Comparison of ENCODE assay signal across 10 cellular contexts in genomic region chr14:91330111-91330696, GRCh38.
A peak's percentile ranks its signal among the peaks of the same experiment; 100 is the strongest.
DNase-seq lines count a peak whose midpoint lies in the region; ATAC-seq and TF ChIP-seq lines count a peak whose summit lies in the region.
"Had no signal": no experiment of that assay in that cellular context is flagged by ENCODE, and none has a peak within 500 bp of the region (broad histone marks: within the 10 kb centered on the region; RNA-seq: fewer than 3 reads in every experiment).

No MANE protein-coding gene starts in this region.

- ATAC-seq in CD8-positive, alpha-beta T cell, result no peak
- no peak for ATAC-seq in GM21825 (IDR thresholded peaks at IDR 0.05; ENCODE audit: unreplicated experiment)
- no peak for ATAC-seq in omental fat pad (ENCODE audit: low FRiP score)

- peaks cover 91% of the 10 kb centered on the region for H3K36me3 Mint-ChIP-seq in CD8-positive, alpha-beta T cell
- H3K36me3 Mint-ChIP-seq in brain (no peaks in the 10 kb centered on the region), nephron progenitor cell (ENCODE audit: low read depth) (peaks cover 20% of the 10 kb centered on the region)

- H3K4me1 Mint-ChIP-seq in CD8-positive, alpha-beta T cell (ENCODE audit: low read depth), result peaks cover 86% of the 10 kb centered on the region
- H3K4me1 Mint-ChIP-seq in brain (peaks cover 74% of the 10 kb centered on the region), nephron progenitor cell (peaks cover 91% of the 10 kb centered on the region)

- H3K36me3 ChIP-seq in CD8-positive, alpha-beta T cell (ENCODE audit: insufficient read depth, low read length), result peaks cover 30% of the 10 kb centered on the region
- H3K36me3 ChIP-seq in KOPT-K1 (ENCODE audit: insufficient read depth, low read length), result peaks cover 98% of the 10 kb centered on the region

- no peaks in the 10 kb centered on the region for H3K9me3 Mint-ChIP-seq in CD8-positive, alpha-beta T cell
- H3K9me3 Mint-ChIP-seq in brain, result no peaks in the 10 kb centered on the region
- H3K9me3 Mint-ChIP-seq in nephron progenitor cell, result no peaks in the 10 kb centered on the region

- CTCF ChIA-PET in CD8-positive, alpha-beta T cell (lab: Charles Lee), result interaction anchor here (1.9 to 13.8 kb wide), 4 partner anchors 12 to 85 kb away, joined by 5 to 161 read pairs (median 73); partner anchors contain the start of gene CCDC88C

- H3K4me3 Mint-ChIP-seq in CD8-positive, alpha-beta T cell, result peak overlapping the region; percentile 32
- H3K4me3 Mint-ChIP-seq in brain, result no peak overlapping the region
- peak overlapping the region; percentile 31 for H3K4me3 Mint-ChIP-seq in nephron progenitor cell

- no peaks in the 10 kb centered on the region for H3K27me3 Mint-ChIP-seq in CD8-positive, alpha-beta T cell (ENCODE audit: low read depth)
- H3K27me3 Mint-ChIP-seq in brain (no peaks in the 10 kb centered on the region), nephron progenitor cell (ENCODE audit: low read depth, poor library complexity) (peaks cover 5% of the 10 kb centered on the region)

- H3K27ac Mint-ChIP-seq in CD8-positive, alpha-beta T cell, result peak overlapping the region; percentile 99
- H3K27ac Mint-ChIP-seq in brain (peak overlapping the region in 4 of 5 experiments; percentile 30 to 82 (median 76)), nephron progenitor cell (peak overlapping the region; percentile 91)

- POLR2A ChIA-PET in CD8-positive, alpha-beta T cell (lab: Charles Lee), result interaction anchor here (1.2 to 2.6 kb wide), 4 partner anchors 13 to 85 kb away, joined by 5 to 13 read pairs (median 10); no protein-coding TSS in a partner anchor

- no peaks in the 10 kb centered on the region for H3K9me3 ChIP-seq in CD8-positive, alpha-beta T cell (ENCODE audit: low read length)
- no peaks in the 10 kb centered on the region for H3K9me3 ChIP-seq in KOPT-K1 (ENCODE audit: insufficient read depth, low read length, poor library complexity, severe bottlenecking)

- intact Hi-C loops in CD8-positive, alpha-beta T cell (cut with DNase I, micrococcal nuclease), result no loop called here

- no peaks in the 10 kb centered on the region for H3K27me3 ChIP-seq in CD8-positive, alpha-beta T cell (ENCODE audit: insufficient read depth, low read length)

- no peak for TF ChIP-seq CTCF in CD8-positive, alpha-beta T cell (IDR thresholded peaks at IDR 0.05)
- TF ChIP-seq CTCF in brain (conservative IDR thresholded peaks at IDR 0.05) (no peak), nephron progenitor cell (IDR thresholded peaks at IDR 0.05) (no peak), omental fat pad (IDR thresholded peaks at IDR 0.05) (no peak)

- H3K27ac ChIP-seq in CD8-positive, alpha-beta T cell (ENCODE audit: low read depth, low read length), result peak overlapping the region; percentile 20
- peak overlapping the region; percentile 51 for H3K27ac ChIP-seq in KOPT-K1 (ENCODE audit: low read depth, low read length, poor library complexity, severe bottlenecking)
- H3K27ac ChIP-seq: VCaP had no signal

- H3K4me1 ChIP-seq in CD8-positive, alpha-beta T cell (ENCODE audit: insufficient read depth, low read length), result peaks cover 84% of the 10 kb centered on the region

- H3K4me3 ChIP-seq in CD8-positive, alpha-beta T cell (ENCODE audit: low read depth, low read length), result no peak overlapping the region

- no peak for DNase-seq in CD8-positive, alpha-beta T cell
- DNase-seq in nephron progenitor cell (no peak), NCI-H524 (lab: John Stamatoyannopoulos, UW) (no peak), NOMO-1 treated with DMSO at 0.1 percent for 48 hours (lab: John Stamatoyannopoulos, UW; ENCODE audit: unreplicated experiment) (no peak), omental fat pad (ENCODE audit: low spot score) (no peak)
- DNase-seq: small intestine had no signal

Comparison
In these comparisons a context has a peak if more than half of its experiments do, and no peak if none do; other contexts are left out.
1. H3K4me3 Mint-ChIP-seq: peak in CD8-positive, alpha-beta T cell (single experiment) and nephron progenitor cell (single experiment); none in brain (0 of 5).
2. Peak in every context shown above with its lines, with median percentiles within 50 percentile points of each other: H3K27ac Mint-ChIP-seq.